ENCODE assay signal across 21 cellular contexts in genomic region chr14:102833341-102833740, GRCh38. TPM values are rescaled to one million over a fixed set of nuclear protein-coding genes. Genes with fewer than 3 reads are reported as not detected.
DNase-seq lines count a peak whose midpoint lies in the region; ATAC-seq and TF ChIP-seq lines count a peak whose summit lies in the region.
"Had no signal": no experiment of that assay in that cellular context is flagged by ENCODE, and none has a peak within 500 bp of the region (broad histone marks: within the 10 kb centered on the region; RNA-seq: fewer than 3 reads in every experiment).

No MANE protein-coding gene starts in this region.

- H2BK5ac ChIP-seq in H9 (ENCODE audit: insufficient read length, low read length): no peak overlapping the region

- no peak overlapping the region for H4K91ac ChIP-seq in H9 (ENCODE audit: insufficient read length, low read depth, low read length)

- H3K36me3 Mint-ChIP-seq in H9 (ENCODE audit: insufficient read depth in 1 of 3, low read depth in 3 of 3): peaks cover 2 to 4% (median 2%) of the 10 kb centered on the region in 3 experiments; a peak in 2 of 7 replicates
- H3K36me3 Mint-ChIP-seq in effector memory CD8-positive, alpha-beta T cell (ENCODE audit: insufficient read depth): peaks cover 51% of the 10 kb centered on the region

- H3K27me3 ChIP-seq in H9 (ENCODE audit: insufficient read depth, low read length) (no peaks in the 10 kb centered on the region), HUES64 (ENCODE audit: insufficient read depth, low read length) (no peaks in the 10 kb centered on the region), breast epithelium (no peaks in the 10 kb centered on the region)
- H3K27me3 ChIP-seq: BE2C had no signal

- no peak overlapping the region for H2BK12ac ChIP-seq in H9 (ENCODE audit: insufficient read length, low read depth, low read length)

- TF ChIP-seq POLR2A in breast epithelium (IDR thresholded peaks at IDR 0.05): no peak

- H3T11ph ChIP-seq in H9 (ENCODE audit: low read length): no peak overlapping the region

- H3K4me1 ChIP-seq in H9 (ENCODE audit: insufficient read depth, low read length): peaks cover 9% of the 10 kb centered on the region
- H3K4me1 ChIP-seq in HUES64 (ENCODE audit: insufficient read depth, low read length): peaks cover 55% of the 10 kb centered on the region
- H3K4me1 ChIP-seq in breast epithelium: no peaks in the 10 kb centered on the region

- no peak overlapping the region for H4K8ac ChIP-seq in H9 (replicated peaks; ENCODE audit: insufficient read length, low read depth, low read length)

- H4K20me1 ChIP-seq in H9 (ENCODE audit: control insufficient read depth, insufficient read depth, insufficient read length): no peaks in the 10 kb centered on the region

- no peak overlapping the region for H2BK20ac ChIP-seq in H9 (ENCODE audit: low read depth, low read length, poor library complexity, severe bottlenecking)

- H3K23ac ChIP-seq in H9 (ENCODE audit: insufficient read length, low read depth, low read length): no peak overlapping the region

- no peak overlapping the region for H3K27ac ChIP-seq in H9 (ENCODE audit: insufficient read length, low read depth, low read length)
- peak overlapping the region; percentile 50; the same call in 1 of the 2 replicates for H3K27ac ChIP-seq in HUES64 (ENCODE audit: low read depth, low read length)
- no peak overlapping the region for H3K27ac ChIP-seq in breast epithelium
- H3K27ac ChIP-seq: GM23248 had no signal

- H3K9me3 ChIP-seq in H9 (ENCODE audit: control insufficient read depth, low read depth, low read length) (no peaks in the 10 kb centered on the region), HUES64 (ENCODE audit: insufficient read depth, low read depth, low read length) (no peaks in the 10 kb centered on the region), breast epithelium (no peaks in the 10 kb centered on the region)
- H3K9me3 ChIP-seq: BE2C had no signal

- H3K4me1 Mint-ChIP-seq in H9: peaks cover 61 to 65% of the 10 kb centered on the region in 2 experiments
- peaks cover 25 to 35% of the 10 kb centered on the region in 2 donors for H3K4me1 Mint-ChIP-seq in effector memory CD8-positive, alpha-beta T cell (ENCODE audit: low read depth in 2 of 2)

- H2AK5ac ChIP-seq in H9 (ENCODE audit: insufficient read length, low read length): no peak overlapping the region

- no peaks in the 10 kb centered on the region for H3K23me2 ChIP-seq in H9 (ENCODE audit: insufficient read length, low read depth, low read length, poor library complexity, severe bottlenecking)

- no peak overlapping the region for H4K5ac ChIP-seq in H9 (ENCODE audit: insufficient read length, low read depth, low read length)

- H3K27ac Mint-ChIP-seq in H9: peak overlapping the region in 2 of 3 experiments; percentile 14 to 76; a peak in 4 of 7 replicates
- peak overlapping the region; percentile 5 to 38 for H3K27ac Mint-ChIP-seq in effector memory CD8-positive, alpha-beta T cell

- H2BK120ac ChIP-seq in H9 (ENCODE audit: low read depth, low read length, poor library complexity, severe bottlenecking): no peak overlapping the region

- no peak for TF ChIP-seq CTCF in H9 (conservative IDR thresholded peaks at IDR 0.05)
- no peak for TF ChIP-seq CTCF in breast epithelium (IDR thresholded peaks at IDR 0.05)

- no peaks in the 10 kb centered on the region for H3K79me2 ChIP-seq in H9 (ENCODE audit: insufficient read depth, low read length)

- WGBS in H9 (ENCODE audit: extremely low coverage, insufficient read length, low lambda C conversion rate): no CpG with 5 or more reads among the region's 7 CpGs
- 68% methylated on average over 5 of the region's 7 CpGs for WGBS in HUES64

- H3K36me3 ChIP-seq in HUES64 (ENCODE audit: insufficient read depth, low read length) (no peaks in the 10 kb centered on the region), breast epithelium (no peaks in the 10 kb centered on the region)

- H3K4ac ChIP-seq in H9 (ENCODE audit: low read depth, low read length): no peak overlapping the region

- no peak overlapping the region for H2BK15ac ChIP-seq in H9 (ENCODE audit: low read depth, low read length)

- no peak overlapping the region for H3K4me3 Mint-ChIP-seq in H9
- H3K4me3 Mint-ChIP-seq in effector memory CD8-positive, alpha-beta T cell: no peak overlapping the region
- H3K4me3 Mint-ChIP-seq: CD4-positive, CD25-positive, alpha-beta regulatory T cell; CD8-positive, alpha-beta memory T cell had no signal

- no peaks in the 10 kb centered on the region for H3K79me1 ChIP-seq in H9 (ENCODE audit: insufficient read depth, low read depth, low read length, poor library complexity, severe bottlenecking)

- no peak overlapping the region for H3K56ac ChIP-seq in H9 (ENCODE audit: insufficient read length, low read depth, low read length)

- H3K27me3 Mint-ChIP-seq in H9 (ENCODE audit: low read depth): no peaks in the 10 kb centered on the region
- H3K27me3 Mint-ChIP-seq in effector memory CD8-positive, alpha-beta T cell: no peaks in the 10 kb centered on the region
- H3K27me3 Mint-ChIP-seq: CD4-positive, CD25-positive, alpha-beta regulatory T cell; CD8-positive, alpha-beta memory T cell had no signal

- no peaks in the 10 kb centered on the region for H3K9me3 Mint-ChIP-seq in H9
- H3K9me3 Mint-ChIP-seq in effector memory CD8-positive, alpha-beta T cell: no peaks in the 10 kb centered on the region
- H3K9me3 Mint-ChIP-seq: CD4-positive, CD25-positive, alpha-beta regulatory T cell; CD8-positive, alpha-beta memory T cell had no signal

- DNase-seq in H9 (no peak), breast epithelium (ENCODE audit: low spot score in 2 of 2) (no peak)
- no peak for DNase-seq in effector memory CD8-positive, alpha-beta T cell
- no peak for DNase-seq in activated CD4-positive, CD25-positive, alpha-beta regulatory T cell treated with anti-CD3 and anti-CD28 coated beads, Interleukin-2, amount 50 U/mL, for 72 hours
- DNase-seq: ACHN; BE2C; C1 segment of cervical spinal cord; CD4-positive, CD25-positive, alpha-beta regulatory T cell; CD8-positive, alpha-beta memory T cell; COR-L47; DMS 273 treated with DMSO at 0.1 percent for 48 hours; DMS53; DND-41; EL; GM23248; HCEC 1CT; IMR-90 had no signal

- intact Hi-C loops in breast epithelium (cut with DNase I; ENCODE audit: low total_unique reads): no loop called here

- no peak overlapping the region for H3K4me3 ChIP-seq in HUES64 (ENCODE audit: low read length)
- no peak overlapping the region for H3K4me3 ChIP-seq in breast epithelium
- H3K4me3 ChIP-seq: GM12878, GM23248, K562 had no signal

- H2AFZ ChIP-seq in H9 (ENCODE audit: low read length): no peak overlapping the region
- H2AFZ ChIP-seq: GM23248 had no signal

- H3K9ac ChIP-seq in H9 (ENCODE audit: extremely low read depth, insufficient read length, low read length): no peak overlapping the region
- H3K9ac ChIP-seq in HUES64 (ENCODE audit: low read depth, low read length): no peak overlapping the region
- H3K9ac ChIP-seq: GM23248 had no signal

- H3K18ac ChIP-seq in H9 (ENCODE audit: insufficient read length, low read depth, low read length): no peak overlapping the region

- peak overlapping the region; percentile 15 for H3K4me2 ChIP-seq in H9 (ENCODE audit: insufficient read depth, insufficient read length, low read length)

- no peak for ATAC-seq in effector memory CD8-positive, alpha-beta T cell (replicated peaks)
- ATAC-seq in HG03045 (IDR thresholded peaks at IDR 0.05; ENCODE audit: unreplicated experiment): no peak
- ATAC-seq: GM12878, K562 had no signal

- H3K14ac ChIP-seq in H9 (ENCODE audit: insufficient read depth, low read length): no peak overlapping the region

RNA-seq across cellular contexts. Expression of gene TRAF3, which starts 56.1 kb away (rescaled TPM):
- total RNA-seq in H9 (2021) (9.6 TPM in 2 replicates), breast epithelium (10 to 100 TPM; 13.1 to 15.7 (median 14.6) TPM)
- polyA plus RNA-seq in HUES64 (2013, experiment 1 of 2): 6.5 TPM
- polyA plus RNA-seq in HUES64 (2013, experiment 2 of 2): 8.4 TPM
